ENCODE assay signal across 40 cellular contexts in genomic region chr5:181127456-181127855, GRCh38. TPM values are rescaled to one million over a fixed set of nuclear protein-coding genes. Genes with fewer than 3 reads are reported as not detected.
"Had no signal": no experiment of that assay in that cellular context is flagged by ENCODE, and none has a peak within 500 bp of the region (broad histone marks: within the 10 kb centered on the region; RNA-seq: fewer than 3 reads in every experiment).

No MANE protein-coding gene starts in this region.

- H3K4me1 ChIP-seq: adrenal gland, body of pancreas, esophagus squamous epithelium, gastroesophageal sphincter had no signal

- H3K27ac ChIP-seq: adrenal gland, body of pancreas, epithelial cell of prostate, esophagus squamous epithelium, gastroesophageal sphincter, WERI-Rb-1 had no signal

- H3K9me3 ChIP-seq: adrenal gland, body of pancreas, esophagus squamous epithelium, gastroesophageal sphincter had no signal

- H3K27me3 ChIP-seq: body of pancreas had no signal

- ATAC-seq: activated CD4-positive, CD25-positive, alpha-beta regulatory T cell treated with anti-CD3 and anti-CD28 coated beads, Interleukin-2, amount 50 U/mL, for 24 hours; activated CD8-positive, alpha-beta memory T cell treated with anti-CD3 and anti-CD28 coated beads, Interleukin-2, amount 10 ng/mL, durations not matched to agents 7 days and 5 days; activated CD8-positive, alpha-beta T cell treated with anti-CD3 and anti-CD28 coated beads, Interleukin-2, amount 10 ng/mL, durations not matched to agents 7 days and 5 days; activated naive CD8-positive, alpha-beta T cell treated with anti-CD3 and anti-CD28 coated beads, Interleukin-2, amount 50 U/mL, for 24 hours; body of pancreas; gastroesophageal sphincter; T-cell had no signal

- H3K27ac Mint-ChIP-seq: activated B cell treated with CpG ODN at 0.5 μM for 24 hours; activated CD4-positive, alpha-beta memory T cell treated with anti-CD3 and anti-CD28 coated beads for 36 hours; activated CD8-positive, alpha-beta memory T cell treated with anti-CD3 and anti-CD28 coated beads, Interleukin-2, amount 10 ng/mL, durations not matched to agents 7 days and 5 days; activated CD8-positive, alpha-beta T cell treated with anti-CD3 and anti-CD28 coated beads, Interleukin-2, amount 10 ng/mL, durations not matched to agents 7 days and 5 days; activated naive CD4-positive, alpha-beta T cell treated with anti-CD3 and anti-CD28 coated beads for 36 hours; activated naive CD4-positive, alpha-beta T cell treated with anti-CD3 and anti-CD28 coated beads, Interleukin-2, amount 50 U/mL, for 24 hours; activated naive CD8-positive, alpha-beta T cell treated with anti-CD3 and anti-CD28 coated beads for 36 hours; activated naive CD8-positive, alpha-beta T cell treated with anti-CD3 and anti-CD28 coated beads, Interleukin-2, amount 50 U/mL, for 24 hours; activated T-helper 1 cell treated with anti-CD3 and anti-CD28 coated beads, Interleukin-12 subunit alpha, Interleukin-12 subunit beta, Interleukin-2, Interleukin-4 antibody, amounts not matched to agents 30 ng/mL and 10 ng/mL and 1 ng/mL, durations not matched to agents 14 hours and 24 hours and 36 hours; activated T-helper 2 cell treated with anti-CD3 and anti-CD28 coated beads, Interferon-gamma antibody, Interleukin-2, Interleukin-4, amounts not matched to agents 10 μg/mL and 5 μg/mL and 100 μg/mL, durations not matched to agents 14 hours and 24 hours and 36 hours; T-helper 1 cell treated with Interleukin-12 subunit alpha and Interleukin-12 subunit beta and Interleukin-4 antibody, amounts not matched to agents 30 μg/mL and 1 μg/mL, for 36 hours had no signal

- H3K4me3 Mint-ChIP-seq: activated B cell treated with CpG ODN at 0.5 μM for 24 hours; activated CD4-positive, alpha-beta memory T cell treated with anti-CD3 and anti-CD28 coated beads for 36 hours; activated CD8-positive, alpha-beta memory T cell treated with anti-CD3 and anti-CD28 coated beads, Interleukin-2, amount 10 ng/mL, durations not matched to agents 7 days and 5 days; activated CD8-positive, alpha-beta T cell treated with anti-CD3 and anti-CD28 coated beads, Interleukin-2, amount 10 ng/mL, durations not matched to agents 7 days and 5 days; activated naive CD4-positive, alpha-beta T cell treated with anti-CD3 and anti-CD28 coated beads for 36 hours; activated naive CD4-positive, alpha-beta T cell treated with anti-CD3 and anti-CD28 coated beads, Interleukin-2, amount 50 U/mL, for 24 hours; activated naive CD8-positive, alpha-beta T cell treated with anti-CD3 and anti-CD28 coated beads for 36 hours; activated naive CD8-positive, alpha-beta T cell treated with anti-CD3 and anti-CD28 coated beads, Interleukin-2, amount 50 U/mL, for 24 hours; activated T-helper 1 cell treated with anti-CD3 and anti-CD28 coated beads, Interleukin-12 subunit alpha, Interleukin-12 subunit beta, Interleukin-2, Interleukin-4 antibody, amounts not matched to agents 30 ng/mL and 10 ng/mL and 1 ng/mL, durations not matched to agents 14 hours and 24 hours and 36 hours; T-cell; T-helper 1 cell treated with Interleukin-12 subunit alpha and Interleukin-12 subunit beta and Interleukin-4 antibody, amounts not matched to agents 30 μg/mL and 1 μg/mL, for 36 hours had no signal

- H3K36me3 ChIP-seq: adrenal gland, esophagus squamous epithelium, gastroesophageal sphincter, WERI-Rb-1 had no signal

- H3K9me3 Mint-ChIP-seq: activated B cell treated with CpG ODN at 0.5 μM for 24 hours; activated CD4-positive, alpha-beta memory T cell treated with anti-CD3 and anti-CD28 coated beads for 36 hours; activated naive CD4-positive, alpha-beta T cell treated with anti-CD3 and anti-CD28 coated beads for 36 hours; activated naive CD4-positive, alpha-beta T cell treated with anti-CD3 and anti-CD28 coated beads, Interleukin-2, amount 50 U/mL, for 24 hours; activated naive CD8-positive, alpha-beta T cell treated with anti-CD3 and anti-CD28 coated beads for 36 hours; activated naive CD8-positive, alpha-beta T cell treated with anti-CD3 and anti-CD28 coated beads, Interleukin-2, amount 50 U/mL, for 24 hours; activated T-helper 1 cell treated with anti-CD3 and anti-CD28 coated beads, Interleukin-12 subunit alpha, Interleukin-12 subunit beta, Interleukin-2, Interleukin-4 antibody, amounts not matched to agents 30 ng/mL and 10 ng/mL and 1 ng/mL, durations not matched to agents 14 hours and 24 hours and 36 hours; activated T-helper 2 cell treated with anti-CD3 and anti-CD28 coated beads, Interferon-gamma antibody, Interleukin-2, Interleukin-4, amounts not matched to agents 10 μg/mL and 5 μg/mL and 100 μg/mL, durations not matched to agents 14 hours and 24 hours and 36 hours; T-cell; T-helper 1 cell treated with Interleukin-12 subunit alpha and Interleukin-12 subunit beta and Interleukin-4 antibody, amounts not matched to agents 30 μg/mL and 1 μg/mL, for 36 hours had no signal

- H3K4me1 Mint-ChIP-seq: activated B cell treated with CpG ODN at 0.5 μM for 24 hours; activated CD8-positive, alpha-beta memory T cell treated with anti-CD3 and anti-CD28 coated beads, Interleukin-2, amount 10 ng/mL, durations not matched to agents 7 days and 5 days; activated naive CD4-positive, alpha-beta T cell treated with anti-CD3 and anti-CD28 coated beads, Interleukin-2, amount 50 U/mL, for 24 hours; activated naive CD8-positive, alpha-beta T cell treated with anti-CD3 and anti-CD28 coated beads for 36 hours; activated naive CD8-positive, alpha-beta T cell treated with anti-CD3 and anti-CD28 coated beads, Interleukin-2, amount 50 U/mL, for 24 hours; T-cell had no signal

- H3K4me3 ChIP-seq: adrenal gland, body of pancreas, esophagus squamous epithelium, gastroesophageal sphincter had no signal

- H3K36me3 Mint-ChIP-seq: activated CD4-positive, alpha-beta memory T cell treated with anti-CD3 and anti-CD28 coated beads for 36 hours; activated CD8-positive, alpha-beta memory T cell treated with anti-CD3 and anti-CD28 coated beads, Interleukin-2, amount 10 ng/mL, durations not matched to agents 7 days and 5 days; activated naive CD4-positive, alpha-beta T cell treated with anti-CD3 and anti-CD28 coated beads, Interleukin-2, amount 50 U/mL, for 24 hours; activated naive CD8-positive, alpha-beta T cell treated with anti-CD3 and anti-CD28 coated beads for 36 hours; T-cell had no signal

- DNase-seq: activated B cell treated with CpG ODN at 0.5 μM for 24 hours; activated CD4-positive, alpha-beta memory T cell treated with anti-CD3 and anti-CD28 coated beads for 36 hours; activated CD4-positive, alpha-beta T cell treated with anti-CD3 and anti-CD28 coated beads for 48 hours; activated CD4-positive, alpha-beta T cell treated with anti-CD3 and anti-CD28 coated beads, Interleukin-2, amount 50 U/mL, for 1 hour; activated CD8-positive, alpha-beta memory T cell treated with anti-CD3 and anti-CD28 coated beads, Interleukin-2, amount 10 ng/mL, durations not matched to agents 7 days and 5 days; activated CD8-positive, alpha-beta memory T cell treated with anti-CD3 and anti-CD28 coated beads, Interleukin-2, amount 50 U/mL, for 4 hours; activated CD8-positive, alpha-beta T cell treated with anti-CD3 and anti-CD28 coated beads, Interleukin-2, amount 10 ng/mL, durations not matched to agents 7 days and 5 days; activated effector memory CD4-positive, alpha-beta T cell treated with anti-CD3 and anti-CD28 coated beads, Interleukin-2, amount 50 U/mL, for 16 hours; activated naive CD4-positive, alpha-beta T cell treated with anti-CD3 and anti-CD28 coated beads for 36 hours; activated naive CD8-positive, alpha-beta T cell treated with anti-CD3 and anti-CD28 coated beads for 36 hours; activated naive CD8-positive, alpha-beta T cell treated with anti-CD3 and anti-CD28 coated beads, Interleukin-2, amount 50 U/mL, for 24 hours; activated T-cell treated with anti-CD3 and anti-CD28 coated beads, Interleukin-2, amount 50 U/mL, for 1 hour; activated T-cell treated with anti-CD3 and anti-CD28 coated beads, Interleukin-2, amount 50 U/mL, for 48 hours; adrenal gland; amygdala; aorta; body of pancreas; caudate nucleus; effector CD8-positive, alpha-beta T cell; esophagus squamous epithelium; foreskin melanocyte; T-cell; T-helper 9 cell; WERI-Rb-1 had no signal

RNA-seq across cellular contexts. Expression of gene OR2V1, which starts 3.5 kb away (rescaled TPM):
- total RNA-seq: activated B cell treated with CpG ODN at 0.5 μM for 24 hours; activated CD4-positive, alpha-beta memory T cell treated with anti-CD3 and anti-CD28 coated beads for 36 hours; activated CD8-positive, alpha-beta memory T cell treated with anti-CD3 and anti-CD28 coated beads for 36 hours; activated CD8-positive, alpha-beta memory T cell treated with anti-CD3 and anti-CD28 coated beads, Interleukin-2, amount 10 ng/mL, durations not matched to agents 7 days and 5 days; activated CD8-positive, alpha-beta T cell treated with anti-CD3 and anti-CD28 coated beads, Interleukin-2, amount 10 ng/mL, durations not matched to agents 7 days and 5 days; activated naive CD4-positive, alpha-beta T cell treated with anti-CD3 and anti-CD28 coated beads for 36 hours; activated naive CD8-positive, alpha-beta T cell treated with anti-CD3 and anti-CD28 coated beads for 36 hours; activated T-helper 1 cell treated with anti-CD3 and anti-CD28 coated beads, Interleukin-12 subunit alpha, Interleukin-12 subunit beta, Interleukin-2, Interleukin-4 antibody, amounts not matched to agents 30 ng/mL and 10 ng/mL and 1 ng/mL, durations not matched to agents 14 hours and 24 hours and 36 hours; activated T-helper 2 cell treated with anti-CD3 and anti-CD28 coated beads, Interferon-gamma antibody, Interleukin-2, Interleukin-4, amounts not matched to agents 10 μg/mL and 5 μg/mL and 100 μg/mL, durations not matched to agents 14 hours and 24 hours and 36 hours; adrenal gland; aorta; body of pancreas; chondrocyte; dermis microvascular lymphatic vessel endothelial cell; endothelial cell of umbilical vein; esophagus squamous epithelium; fibroblast of lung; fibroblast of villous mesenchyme; glomerular endothelial cell; T-cell; T-helper 2 cell treated with Interferon-gamma antibody and Interleukin-4, amounts not matched to agents 100 ng/mL and 5 ng/mL, for 36 hours had no signal
- polyA plus RNA-seq: adrenal gland, aorta, endothelial cell of umbilical vein, esophagus, fibroblast of lung had no signal

RNA-seq across cellular contexts. Expression of gene OR2V2, which starts 19.9 kb away (rescaled TPM):
- total RNA-seq: activated B cell treated with CpG ODN at 0.5 μM for 24 hours; activated CD4-positive, alpha-beta memory T cell treated with anti-CD3 and anti-CD28 coated beads for 36 hours; activated CD8-positive, alpha-beta memory T cell treated with anti-CD3 and anti-CD28 coated beads for 36 hours; activated CD8-positive, alpha-beta memory T cell treated with anti-CD3 and anti-CD28 coated beads, Interleukin-2, amount 10 ng/mL, durations not matched to agents 7 days and 5 days; activated CD8-positive, alpha-beta T cell treated with anti-CD3 and anti-CD28 coated beads, Interleukin-2, amount 10 ng/mL, durations not matched to agents 7 days and 5 days; activated naive CD4-positive, alpha-beta T cell treated with anti-CD3 and anti-CD28 coated beads for 36 hours; activated naive CD8-positive, alpha-beta T cell treated with anti-CD3 and anti-CD28 coated beads for 36 hours; activated T-helper 1 cell treated with anti-CD3 and anti-CD28 coated beads, Interleukin-12 subunit alpha, Interleukin-12 subunit beta, Interleukin-2, Interleukin-4 antibody, amounts not matched to agents 30 ng/mL and 10 ng/mL and 1 ng/mL, durations not matched to agents 14 hours and 24 hours and 36 hours; activated T-helper 2 cell treated with anti-CD3 and anti-CD28 coated beads, Interferon-gamma antibody, Interleukin-2, Interleukin-4, amounts not matched to agents 10 μg/mL and 5 μg/mL and 100 μg/mL, durations not matched to agents 14 hours and 24 hours and 36 hours; adrenal gland; aorta; body of pancreas; chondrocyte; dermis microvascular lymphatic vessel endothelial cell; endothelial cell of umbilical vein; esophagus squamous epithelium; fibroblast of lung; fibroblast of villous mesenchyme; glomerular endothelial cell; T-cell; T-helper 2 cell treated with Interferon-gamma antibody and Interleukin-4, amounts not matched to agents 100 ng/mL and 5 ng/mL, for 36 hours had no signal
- polyA plus RNA-seq: adrenal gland, aorta, endothelial cell of umbilical vein, esophagus, fibroblast of lung had no signal
